Comparison of ENCODE assay signal across 1 cellular context in genomic region chr18:47915930-47916329, GRCh38.
TF ChIP-seq lines count a peak whose summit lies in the region.

No MANE protein-coding gene starts in this region.

TF ChIP-seq in GM23338, 12 proteins besides CTCF, POLR2A, EP300 and RAD21 (continued from another document):
- TF ChIP-seq ZNF462 (CRISPR knock-in tag; IDR thresholded peaks at IDR 0.05): no peak
- TF ChIP-seq JUNB (IDR thresholded peaks at IDR 0.05; ENCODE audit: unreplicated experiment): no peak
- no peak for TF ChIP-seq REST (IDR thresholded peaks at IDR 0.05; ENCODE audit: unreplicated experiment)
- TF ChIP-seq STAT1 (IDR thresholded peaks at IDR 0.05; ENCODE audit: unreplicated experiment): no peak
- no peak for TF ChIP-seq ZNF114 (CRISPR knock-in tag; IDR thresholded peaks at IDR 0.05)
- TF ChIP-seq ETS1 (IDR thresholded peaks at IDR 0.05): no peak
- no peak for TF ChIP-seq CREB1 (CRISPR knock-in tag; IDR thresholded peaks at IDR 0.05; ENCODE audit: low read depth)
- TF ChIP-seq EZH2 (IDR thresholded peaks at IDR 0.05; ENCODE audit: low read depth, unreplicated experiment): no peak
- TF ChIP-seq EZH2phosphoT487 (IDR thresholded peaks at IDR 0.05; ENCODE audit: unreplicated experiment): no peak
